Comparison of ENCODE assay signal across 1 cellular context in the genomic region with DNA sequence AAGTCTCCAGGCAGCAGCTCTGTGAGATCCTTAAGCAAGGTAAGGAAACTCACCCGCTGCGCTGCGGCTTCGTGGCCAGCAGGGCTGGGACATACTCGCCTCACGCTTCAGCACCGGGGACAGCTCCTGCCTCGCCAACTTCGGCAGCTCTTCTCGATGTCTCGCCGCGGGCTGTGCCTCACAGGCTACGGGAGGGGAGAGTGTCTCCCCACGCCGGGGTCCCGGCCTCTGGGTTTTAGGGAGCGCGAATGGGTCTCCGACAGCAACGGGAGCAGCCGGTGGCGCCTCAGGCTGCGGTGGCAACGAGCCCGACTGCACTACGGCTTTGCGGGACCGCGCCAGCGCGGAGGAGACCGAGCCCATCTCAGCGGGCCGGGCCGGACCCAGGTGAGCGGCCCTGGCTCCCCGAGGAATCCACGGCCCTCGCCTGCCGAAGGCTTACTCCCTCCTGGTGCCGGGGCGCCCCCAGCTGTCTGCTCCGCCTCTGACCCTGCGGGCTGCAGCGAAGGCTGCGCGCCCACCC.
TF ChIP-seq lines count a peak whose summit lies in the region.

No MANE protein-coding gene starts in this region.

TF ChIP-seq in K562, 482 proteins besides CTCF, POLR2A, EP300 and RAD21 (continued from another document and continues in another):
- TF ChIP-seq ZNF395 (CRISPR knock-in tag; IDR thresholded peaks at IDR 0.05) = peak; percentile 31; the same call in 1 of the 2 replicates
- TF ChIP-seq TFAP4 (CRISPR knock-in tag; IDR thresholded peaks at IDR 0.05; ENCODE audit: borderline replicate concordance) = peak; percentile 78
- TF ChIP-seq, protein P1, sequence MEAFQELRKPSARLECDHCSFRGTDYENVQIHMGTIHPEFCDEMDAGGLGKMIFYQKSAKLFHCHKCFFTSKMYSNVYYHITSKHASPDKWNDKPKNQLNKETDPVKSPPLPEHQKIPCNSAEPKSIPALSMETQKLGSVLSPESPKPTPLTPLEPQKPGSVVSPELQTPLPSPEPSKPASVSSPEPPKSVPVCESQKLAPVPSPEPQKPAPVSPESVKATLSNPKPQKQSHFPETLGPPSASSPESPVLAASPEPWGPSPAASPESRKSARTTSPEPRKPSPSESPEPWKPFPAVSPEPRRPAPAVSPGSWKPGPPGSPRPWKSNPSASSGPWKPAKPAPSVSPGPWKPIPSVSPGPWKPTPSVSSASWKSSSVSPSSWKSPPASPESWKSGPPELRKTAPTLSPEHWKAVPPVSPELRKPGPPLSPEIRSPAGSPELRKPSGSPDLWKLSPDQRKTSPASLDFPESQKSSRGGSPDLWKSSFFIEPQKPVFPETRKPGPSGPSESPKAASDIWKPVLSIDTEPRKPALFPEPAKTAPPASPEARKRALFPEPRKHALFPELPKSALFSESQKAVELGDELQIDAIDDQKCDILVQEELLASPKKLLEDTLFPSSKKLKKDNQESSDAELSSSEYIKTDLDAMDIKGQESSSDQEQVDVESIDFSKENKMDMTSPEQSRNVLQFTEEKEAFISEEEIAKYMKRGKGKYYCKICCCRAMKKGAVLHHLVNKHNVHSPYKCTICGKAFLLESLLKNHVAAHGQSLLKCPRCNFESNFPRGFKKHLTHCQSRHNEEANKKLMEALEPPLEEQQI (IDR thresholded peaks at IDR 0.05) = peak; percentile 61; the same call in 1 of the 2 replicates
- TF ChIP-seq FOXK1 (CRISPR knock-in tag; IDR thresholded peaks at IDR 0.05; ENCODE audit: borderline replicate concordance) = peak; percentile 43; the same call in 1 of the 2 replicates
- TF ChIP-seq SRF (CRISPR knock-in tag; IDR thresholded peaks at IDR 0.05) = peak in 1 of 2 experiments; percentile 60; a peak in 2 of 4 replicates
- no peak for TF ChIP-seq DDX20 (tag; IDR thresholded peaks at IDR 0.05; ENCODE audit: low read depth)
- TF ChIP-seq ZNF134 (CRISPR knock-in tag; conservative IDR thresholded peaks at IDR 0.05) = 0 out of 2 replicates have a peak, but pooled peaks have one; percentile 42
- peak; percentile 61; the same call in 1 of the 2 replicates for TF ChIP-seq CXXC5 (CRISPR knock-in tag; IDR thresholded peaks at IDR 0.05)
- peak; percentile 83 for TF ChIP-seq ZNF766 (CRISPR knock-in tag; conservative IDR thresholded peaks at IDR 0.05)
- TF ChIP-seq, protein P2, sequence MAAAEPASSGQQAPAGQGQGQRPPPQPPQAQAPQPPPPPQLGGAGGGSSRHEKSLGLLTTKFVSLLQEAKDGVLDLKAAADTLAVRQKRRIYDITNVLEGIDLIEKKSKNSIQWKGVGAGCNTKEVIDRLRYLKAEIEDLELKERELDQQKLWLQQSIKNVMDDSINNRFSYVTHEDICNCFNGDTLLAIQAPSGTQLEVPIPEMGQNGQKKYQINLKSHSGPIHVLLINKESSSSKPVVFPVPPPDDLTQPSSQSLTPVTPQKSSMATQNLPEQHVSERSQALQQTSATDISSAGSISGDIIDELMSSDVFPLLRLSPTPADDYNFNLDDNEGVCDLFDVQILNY (CRISPR knock-in tag; IDR thresholded peaks at IDR 0.05) = no peak
- no peak for TF ChIP-seq ZNF133 (CRISPR knock-in tag; IDR thresholded peaks at IDR 0.05)
- TF ChIP-seq TCF7 (IDR thresholded peaks at IDR 0.05; ENCODE audit: borderline replicate concordance) = no peak
- TF ChIP-seq, protein P3, sequence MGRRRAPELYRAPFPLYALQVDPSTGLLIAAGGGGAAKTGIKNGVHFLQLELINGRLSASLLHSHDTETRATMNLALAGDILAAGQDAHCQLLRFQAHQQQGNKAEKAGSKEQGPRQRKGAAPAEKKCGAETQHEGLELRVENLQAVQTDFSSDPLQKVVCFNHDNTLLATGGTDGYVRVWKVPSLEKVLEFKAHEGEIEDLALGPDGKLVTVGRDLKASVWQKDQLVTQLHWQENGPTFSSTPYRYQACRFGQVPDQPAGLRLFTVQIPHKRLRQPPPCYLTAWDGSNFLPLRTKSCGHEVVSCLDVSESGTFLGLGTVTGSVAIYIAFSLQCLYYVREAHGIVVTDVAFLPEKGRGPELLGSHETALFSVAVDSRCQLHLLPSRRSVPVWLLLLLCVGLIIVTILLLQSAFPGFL (CRISPR knock-in tag; IDR thresholded peaks at IDR 0.05) = peak; percentile 72; the same call in 1 of the 2 replicates
- peak; percentile 72 for TF ChIP-seq CREM (IDR thresholded peaks at IDR 0.05; ENCODE audit: low read depth)
- peak; percentile 62; the same call in 1 of the 2 replicates for TF ChIP-seq GABPB1 (CRISPR knock-in tag; IDR thresholded peaks at IDR 0.05)
- TF ChIP-seq FOXP1 (CRISPR knock-in tag; IDR thresholded peaks at IDR 0.05) = peak; percentile 39; the same call in 1 of the 2 replicates
- no peak for TF ChIP-seq RBM39 (optimal IDR thresholded peaks at IDR 0.05; ENCODE audit: low read depth, low read length)
- peak; percentile 92 for TF ChIP-seq PRMT5 (CRISPR knock-in tag; IDR thresholded peaks at IDR 0.05)
- no peak for TF ChIP-seq CEBPZ (IDR thresholded peaks at IDR 0.05; ENCODE audit: borderline replicate concordance, low read depth, low read length)
- TF ChIP-seq, protein P4, sequence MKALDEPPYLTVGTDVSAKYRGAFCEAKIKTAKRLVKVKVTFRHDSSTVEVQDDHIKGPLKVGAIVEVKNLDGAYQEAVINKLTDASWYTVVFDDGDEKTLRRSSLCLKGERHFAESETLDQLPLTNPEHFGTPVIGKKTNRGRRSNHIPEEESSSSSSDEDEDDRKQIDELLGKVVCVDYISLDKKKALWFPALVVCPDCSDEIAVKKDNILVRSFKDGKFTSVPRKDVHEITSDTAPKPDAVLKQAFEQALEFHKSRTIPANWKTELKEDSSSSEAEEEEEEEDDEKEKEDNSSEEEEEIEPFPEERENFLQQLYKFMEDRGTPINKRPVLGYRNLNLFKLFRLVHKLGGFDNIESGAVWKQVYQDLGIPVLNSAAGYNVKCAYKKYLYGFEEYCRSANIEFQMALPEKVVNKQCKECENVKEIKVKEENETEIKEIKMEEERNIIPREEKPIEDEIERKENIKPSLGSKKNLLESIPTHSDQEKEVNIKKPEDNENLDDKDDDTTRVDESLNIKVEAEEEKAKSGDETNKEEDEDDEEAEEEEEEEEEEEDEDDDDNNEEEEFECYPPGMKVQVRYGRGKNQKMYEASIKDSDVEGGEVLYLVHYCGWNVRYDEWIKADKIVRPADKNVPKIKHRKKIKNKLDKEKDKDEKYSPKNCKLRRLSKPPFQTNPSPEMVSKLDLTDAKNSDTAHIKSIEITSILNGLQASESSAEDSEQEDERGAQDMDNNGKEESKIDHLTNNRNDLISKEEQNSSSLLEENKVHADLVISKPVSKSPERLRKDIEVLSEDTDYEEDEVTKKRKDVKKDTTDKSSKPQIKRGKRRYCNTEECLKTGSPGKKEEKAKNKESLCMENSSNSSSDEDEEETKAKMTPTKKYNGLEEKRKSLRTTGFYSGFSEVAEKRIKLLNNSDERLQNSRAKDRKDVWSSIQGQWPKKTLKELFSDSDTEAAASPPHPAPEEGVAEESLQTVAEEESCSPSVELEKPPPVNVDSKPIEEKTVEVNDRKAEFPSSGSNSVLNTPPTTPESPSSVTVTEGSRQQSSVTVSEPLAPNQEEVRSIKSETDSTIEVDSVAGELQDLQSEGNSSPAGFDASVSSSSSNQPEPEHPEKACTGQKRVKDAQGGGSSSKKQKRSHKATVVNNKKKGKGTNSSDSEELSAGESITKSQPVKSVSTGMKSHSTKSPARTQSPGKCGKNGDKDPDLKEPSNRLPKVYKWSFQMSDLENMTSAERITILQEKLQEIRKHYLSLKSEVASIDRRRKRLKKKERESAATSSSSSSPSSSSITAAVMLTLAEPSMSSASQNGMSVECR (CRISPR knock-in tag; IDR thresholded peaks at IDR 0.05) = 0 out of 2 replicates have a peak, but pooled peaks have one; percentile 40
- TF ChIP-seq, protein P5, sequence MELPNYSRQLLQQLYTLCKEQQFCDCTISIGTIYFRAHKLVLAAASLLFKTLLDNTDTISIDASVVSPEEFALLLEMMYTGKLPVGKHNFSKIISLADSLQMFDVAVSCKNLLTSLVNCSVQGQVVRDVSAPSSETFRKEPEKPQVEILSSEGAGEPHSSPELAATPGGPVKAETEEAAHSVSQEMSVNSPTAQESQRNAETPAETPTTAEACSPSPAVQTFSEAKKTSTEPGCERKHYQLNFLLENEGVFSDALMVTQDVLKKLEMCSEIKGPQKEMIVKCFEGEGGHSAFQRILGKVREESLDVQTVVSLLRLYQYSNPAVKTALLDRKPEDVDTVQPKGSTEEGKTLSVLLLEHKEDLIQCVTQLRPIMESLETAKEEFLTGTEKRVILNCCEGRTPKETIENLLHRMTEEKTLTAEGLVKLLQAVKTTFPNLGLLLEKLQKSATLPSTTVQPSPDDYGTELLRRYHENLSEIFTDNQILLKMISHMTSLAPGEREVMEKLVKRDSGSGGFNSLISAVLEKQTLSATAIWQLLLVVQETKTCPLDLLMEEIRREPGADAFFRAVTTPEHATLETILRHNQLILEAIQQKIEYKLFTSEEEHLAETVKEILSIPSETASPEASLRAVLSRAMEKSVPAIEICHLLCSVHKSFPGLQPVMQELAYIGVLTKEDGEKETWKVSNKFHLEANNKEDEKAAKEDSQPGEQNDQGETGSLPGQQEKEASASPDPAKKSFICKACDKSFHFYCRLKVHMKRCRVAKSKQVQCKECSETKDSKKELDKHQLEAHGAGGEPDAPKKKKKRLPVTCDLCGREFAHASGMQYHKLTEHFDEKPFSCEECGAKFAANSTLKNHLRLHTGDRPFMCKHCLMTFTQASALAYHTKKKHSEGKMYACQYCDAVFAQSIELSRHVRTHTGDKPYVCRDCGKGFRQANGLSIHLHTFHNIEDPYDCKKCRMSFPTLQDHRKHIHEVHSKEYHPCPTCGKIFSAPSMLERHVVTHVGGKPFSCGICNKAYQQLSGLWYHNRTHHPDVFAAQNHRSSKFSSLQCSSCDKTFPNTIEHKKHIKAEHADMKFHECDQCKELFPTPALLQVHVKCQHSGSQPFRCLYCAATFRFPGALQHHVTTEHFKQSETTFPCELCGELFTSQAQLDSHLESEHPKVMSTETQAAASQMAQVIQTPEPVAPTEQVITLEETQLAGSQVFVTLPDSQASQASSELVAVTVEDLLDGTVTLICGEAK (IDR thresholded peaks at IDR 0.05) = peak; percentile 39; the same call in 1 of the 2 replicates
- TF ChIP-seq, protein P5 (CRISPR knock-in tag; IDR thresholded peaks at IDR 0.05) = no peak
- TF ChIP-seq TOE1 (IDR thresholded peaks at IDR 0.05; ENCODE audit: borderline replicate concordance) = no peak
- TF ChIP-seq TOE1 (CRISPR knock-in tag; IDR thresholded peaks at IDR 0.05; ENCODE audit: borderline replicate concordance, low read depth) = peak; percentile 51; the same call in 1 of the 2 replicates
